Comparison of ENCODE assay signal across 16 cellular contexts in the genomic region with DNA sequence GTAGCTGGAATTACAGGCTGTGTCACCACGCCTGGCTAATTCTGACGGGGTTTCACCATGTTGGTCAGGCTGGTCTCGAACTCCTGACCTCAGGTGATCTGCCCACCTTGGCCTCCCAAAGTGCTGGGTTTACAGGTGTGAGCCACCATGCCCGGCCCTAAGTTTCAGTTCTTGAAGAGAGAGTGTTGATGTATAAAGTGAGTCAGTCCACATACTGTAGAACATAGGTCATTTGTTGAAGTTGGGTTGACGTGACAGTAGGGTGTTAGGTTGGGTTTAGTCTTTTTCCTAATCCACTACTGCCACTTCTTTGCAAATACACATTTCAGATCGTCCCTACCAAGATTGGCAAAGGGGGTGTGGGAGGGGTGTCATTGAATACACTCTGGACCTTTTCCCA.
"Had no signal": no experiment of that assay in that cellular context is flagged by ENCODE, and none has a peak within 500 bp of the region (broad histone marks: within the 10 kb centered on the region; RNA-seq: fewer than 3 reads in every experiment).

No MANE protein-coding gene starts in this region.

- DNase-seq: activated CD4-positive, alpha-beta memory T cell treated with anti-CD3 and anti-CD28 coated beads, Interleukin-2, amount 10 ng/mL, durations not matched to agents 7 days and 5 days; activated CD4-positive, alpha-beta T cell treated with anti-CD3 and anti-CD28 coated beads for 4 hours; activated effector memory CD4-positive, alpha-beta T cell treated with anti-CD3 and anti-CD28 coated beads, Interleukin-2, amount 50 U/mL, for 16 hours; activated T-cell treated with anti-CD3 and anti-CD28 coated beads, Interleukin-2, amount 50 U/mL, for 48 hours; esophagus squamous epithelium; midbrain; retina; SW 1271; upper lobe of left lung had no signal

- H3K4me1 ChIP-seq: ascending aorta, esophagus squamous epithelium, upper lobe of left lung had no signal

- H3K27me3 Mint-ChIP-seq: activated CD4-positive, alpha-beta memory T cell treated with anti-CD3 and anti-CD28 coated beads, Interleukin-2, amount 10 ng/mL, durations not matched to agents 7 days and 5 days; central memory CD8-positive, alpha-beta T cell had no signal

- H3K27ac Mint-ChIP-seq: activated CD4-positive, alpha-beta memory T cell treated with anti-CD3 and anti-CD28 coated beads, Interleukin-2, amount 10 ng/mL, durations not matched to agents 7 days and 5 days had no signal

- H3K9me3 Mint-ChIP-seq: activated CD4-positive, alpha-beta memory T cell treated with anti-CD3 and anti-CD28 coated beads, Interleukin-2, amount 10 ng/mL, durations not matched to agents 7 days and 5 days; central memory CD8-positive, alpha-beta T cell; neural crest cell had no signal

- H3K27ac ChIP-seq: ascending aorta, coronary artery, esophagus squamous epithelium, hepatocyte, thoracic aorta, upper lobe of left lung had no signal

- H3K4me3 Mint-ChIP-seq: activated CD4-positive, alpha-beta memory T cell treated with anti-CD3 and anti-CD28 coated beads, Interleukin-2, amount 10 ng/mL, durations not matched to agents 7 days and 5 days; central memory CD8-positive, alpha-beta T cell; neural crest cell had no signal

- H3K4me3 ChIP-seq: ascending aorta, coronary artery, esophagus squamous epithelium, hepatocyte, lung, thoracic aorta, upper lobe of left lung had no signal

- H3K9me3 ChIP-seq: ascending aorta, esophagus squamous epithelium, thoracic aorta, upper lobe of left lung had no signal

- H3K27me3 ChIP-seq: ascending aorta, esophagus squamous epithelium, hepatocyte, upper lobe of left lung had no signal

- H3K4me1 Mint-ChIP-seq: central memory CD8-positive, alpha-beta T cell; neural crest cell had no signal
